In the genomic region with DNA sequence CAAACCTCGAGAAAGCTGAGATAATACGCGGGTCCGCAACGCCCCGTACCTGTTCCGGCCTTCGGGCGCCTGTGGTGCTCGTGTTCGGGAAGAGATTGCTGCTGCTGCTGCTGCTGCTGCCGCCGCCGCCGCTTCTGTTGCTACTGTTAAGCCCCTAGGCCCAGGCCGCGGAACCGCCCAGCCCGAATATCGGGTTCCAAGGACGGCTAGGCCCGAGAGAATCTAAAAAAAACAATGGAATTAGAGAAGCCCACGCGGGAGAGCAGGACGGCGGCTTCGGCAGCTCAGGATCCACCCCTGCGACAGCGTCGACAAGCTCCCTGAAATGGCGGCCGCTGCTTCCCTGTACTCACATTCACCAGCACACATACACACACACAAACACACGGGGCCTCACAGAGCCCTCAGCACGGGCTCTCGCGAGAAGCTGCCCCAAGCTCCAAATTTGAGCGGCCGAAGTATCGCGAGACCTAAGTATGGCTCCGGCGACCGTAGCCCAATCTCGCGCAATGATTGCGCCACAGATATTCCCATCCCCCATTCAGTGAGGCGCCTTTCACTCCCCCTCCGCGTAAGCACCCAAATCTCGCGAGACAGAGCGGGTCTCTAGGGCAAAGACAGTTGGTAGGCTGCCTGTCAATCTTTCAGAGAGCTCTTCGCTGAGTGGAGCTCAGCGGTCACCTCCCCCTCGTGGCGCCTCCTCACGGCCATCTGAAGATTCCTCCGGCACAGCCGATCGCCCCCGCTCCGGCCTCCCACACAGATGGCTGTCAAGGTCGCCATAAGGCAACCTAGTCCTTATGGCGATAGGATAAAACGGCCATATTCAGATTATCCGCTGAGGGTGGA, we compare ENCODE assay signal across 1 cellular context.
TF ChIP-seq lines count a peak whose summit lies in the region.

A gene (minus strand): TSS at position 369 of the 849 bp plus-strand sequence. CDS start 1,386 bp downstream, outside the sequence.

TF ChIP-seq in GM12878, 131 proteins besides CTCF, POLR2A, EP300 and RAD21 (continued from another document and continues in another):
- TF ChIP-seq, protein P1, sequence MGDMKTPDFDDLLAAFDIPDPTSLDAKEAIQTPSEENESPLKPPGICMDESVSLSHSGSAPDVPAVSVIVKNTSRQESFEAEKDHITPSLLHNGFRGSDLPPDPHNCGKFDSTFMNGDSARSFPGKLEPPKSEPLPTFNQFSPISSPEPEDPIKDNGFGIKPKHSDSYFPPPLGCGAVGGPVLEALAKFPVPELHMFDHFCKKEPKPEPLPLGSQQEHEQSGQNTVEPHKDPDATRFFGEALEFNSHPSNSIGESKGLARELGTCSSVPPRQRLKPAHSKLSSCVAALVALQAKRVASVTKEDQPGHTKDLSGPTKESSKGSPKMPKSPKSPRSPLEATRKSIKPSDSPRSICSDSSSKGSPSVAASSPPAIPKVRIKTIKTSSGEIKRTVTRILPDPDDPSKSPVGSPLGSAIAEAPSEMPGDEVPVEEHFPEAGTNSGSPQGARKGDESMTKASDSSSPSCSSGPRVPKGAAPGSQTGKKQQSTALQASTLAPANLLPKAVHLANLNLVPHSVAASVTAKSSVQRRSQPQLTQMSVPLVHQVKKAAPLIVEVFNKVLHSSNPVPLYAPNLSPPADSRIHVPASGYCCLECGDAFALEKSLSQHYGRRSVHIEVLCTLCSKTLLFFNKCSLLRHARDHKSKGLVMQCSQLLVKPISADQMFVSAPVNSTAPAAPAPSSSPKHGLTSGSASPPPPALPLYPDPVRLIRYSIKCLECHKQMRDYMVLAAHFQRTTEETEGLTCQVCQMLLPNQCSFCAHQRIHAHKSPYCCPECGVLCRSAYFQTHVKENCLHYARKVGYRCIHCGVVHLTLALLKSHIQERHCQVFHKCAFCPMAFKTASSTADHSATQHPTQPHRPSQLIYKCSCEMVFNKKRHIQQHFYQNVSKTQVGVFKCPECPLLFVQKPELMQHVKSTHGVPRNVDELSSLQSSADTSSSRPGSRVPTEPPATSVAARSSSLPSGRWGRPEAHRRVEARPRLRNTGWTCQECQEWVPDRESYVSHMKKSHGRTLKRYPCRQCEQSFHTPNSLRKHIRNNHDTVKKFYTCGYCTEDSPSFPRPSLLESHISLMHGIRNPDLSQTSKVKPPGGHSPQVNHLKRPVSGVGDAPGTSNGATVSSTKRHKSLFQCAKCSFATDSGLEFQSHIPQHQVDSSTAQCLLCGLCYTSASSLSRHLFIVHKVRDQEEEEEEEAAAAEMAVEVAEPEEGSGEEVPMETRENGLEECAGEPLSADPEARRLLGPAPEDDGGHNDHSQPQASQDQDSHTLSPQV (IDR thresholded peaks at IDR 0.05): 0 out of 2 replicates have a peak, but pooled peaks have one; percentile 20
- TF ChIP-seq MTA2 (IDR thresholded peaks at IDR 0.05; ENCODE audit: low read depth): no peak
- TF ChIP-seq SRF (IDR thresholded peaks at IDR 0.05; ENCODE audit: low read depth in 2 of 2, low read length in 2 of 2): peak in 1 of 2 experiments; percentile 16; a peak in 1 of 4 replicates
- TF ChIP-seq TAF1 (IDR thresholded peaks at IDR 0.05; ENCODE audit: borderline replicate concordance, low read depth, low read length): peak; percentile 98
- TF ChIP-seq IRF4 (IDR thresholded peaks at IDR 0.05; ENCODE audit: low read depth, low read length): peak; percentile 65; the same call in 1 of the 2 replicates
- TF ChIP-seq, protein P2, sequence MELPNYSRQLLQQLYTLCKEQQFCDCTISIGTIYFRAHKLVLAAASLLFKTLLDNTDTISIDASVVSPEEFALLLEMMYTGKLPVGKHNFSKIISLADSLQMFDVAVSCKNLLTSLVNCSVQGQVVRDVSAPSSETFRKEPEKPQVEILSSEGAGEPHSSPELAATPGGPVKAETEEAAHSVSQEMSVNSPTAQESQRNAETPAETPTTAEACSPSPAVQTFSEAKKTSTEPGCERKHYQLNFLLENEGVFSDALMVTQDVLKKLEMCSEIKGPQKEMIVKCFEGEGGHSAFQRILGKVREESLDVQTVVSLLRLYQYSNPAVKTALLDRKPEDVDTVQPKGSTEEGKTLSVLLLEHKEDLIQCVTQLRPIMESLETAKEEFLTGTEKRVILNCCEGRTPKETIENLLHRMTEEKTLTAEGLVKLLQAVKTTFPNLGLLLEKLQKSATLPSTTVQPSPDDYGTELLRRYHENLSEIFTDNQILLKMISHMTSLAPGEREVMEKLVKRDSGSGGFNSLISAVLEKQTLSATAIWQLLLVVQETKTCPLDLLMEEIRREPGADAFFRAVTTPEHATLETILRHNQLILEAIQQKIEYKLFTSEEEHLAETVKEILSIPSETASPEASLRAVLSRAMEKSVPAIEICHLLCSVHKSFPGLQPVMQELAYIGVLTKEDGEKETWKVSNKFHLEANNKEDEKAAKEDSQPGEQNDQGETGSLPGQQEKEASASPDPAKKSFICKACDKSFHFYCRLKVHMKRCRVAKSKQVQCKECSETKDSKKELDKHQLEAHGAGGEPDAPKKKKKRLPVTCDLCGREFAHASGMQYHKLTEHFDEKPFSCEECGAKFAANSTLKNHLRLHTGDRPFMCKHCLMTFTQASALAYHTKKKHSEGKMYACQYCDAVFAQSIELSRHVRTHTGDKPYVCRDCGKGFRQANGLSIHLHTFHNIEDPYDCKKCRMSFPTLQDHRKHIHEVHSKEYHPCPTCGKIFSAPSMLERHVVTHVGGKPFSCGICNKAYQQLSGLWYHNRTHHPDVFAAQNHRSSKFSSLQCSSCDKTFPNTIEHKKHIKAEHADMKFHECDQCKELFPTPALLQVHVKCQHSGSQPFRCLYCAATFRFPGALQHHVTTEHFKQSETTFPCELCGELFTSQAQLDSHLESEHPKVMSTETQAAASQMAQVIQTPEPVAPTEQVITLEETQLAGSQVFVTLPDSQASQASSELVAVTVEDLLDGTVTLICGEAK (IDR thresholded peaks at IDR 0.05; ENCODE audit: borderline replicate concordance): peak; percentile 79; the same call in 1 of the 2 replicates
- peak; percentile 81; the same call in 1 of the 2 replicates for TF ChIP-seq HDGF (IDR thresholded peaks at IDR 0.05)
- no peak for TF ChIP-seq SREBF1 (IDR thresholded peaks at IDR 0.05; ENCODE audit: low read length)
- TF ChIP-seq STAT1 (conservative IDR thresholded peaks at IDR 0.05): peak; percentile 85; the same call in 1 of the 2 replicates
- TF ChIP-seq ETV6 (conservative IDR thresholded peaks at IDR 0.05 in 1 of 2, IDR thresholded peaks at IDR 0.05 in 1 of 2; ENCODE audit: borderline replicate concordance in 1 of 2, low read depth in 1 of 2): 0 out of 4 replicates have a peak, but pooled peaks of 1 of the 2 experiments have one; percentile 23
- TF ChIP-seq, protein P3, sequence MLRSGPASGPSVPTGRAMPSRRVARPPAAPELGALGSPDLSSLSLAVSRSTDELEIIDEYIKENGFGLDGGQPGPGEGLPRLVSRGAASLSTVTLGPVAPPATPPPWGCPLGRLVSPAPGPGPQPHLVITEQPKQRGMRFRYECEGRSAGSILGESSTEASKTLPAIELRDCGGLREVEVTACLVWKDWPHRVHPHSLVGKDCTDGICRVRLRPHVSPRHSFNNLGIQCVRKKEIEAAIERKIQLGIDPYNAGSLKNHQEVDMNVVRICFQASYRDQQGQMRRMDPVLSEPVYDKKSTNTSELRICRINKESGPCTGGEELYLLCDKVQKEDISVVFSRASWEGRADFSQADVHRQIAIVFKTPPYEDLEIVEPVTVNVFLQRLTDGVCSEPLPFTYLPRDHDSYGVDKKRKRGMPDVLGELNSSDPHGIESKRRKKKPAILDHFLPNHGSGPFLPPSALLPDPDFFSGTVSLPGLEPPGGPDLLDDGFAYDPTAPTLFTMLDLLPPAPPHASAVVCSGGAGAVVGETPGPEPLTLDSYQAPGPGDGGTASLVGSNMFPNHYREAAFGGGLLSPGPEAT (IDR thresholded peaks at IDR 0.05; ENCODE audit: low read depth): peak; percentile 32; the same call in 1 of the 2 replicates
- TF ChIP-seq FOS (IDR thresholded peaks at IDR 0.05; ENCODE audit: borderline replicate concordance, extremely low read depth, insufficient read length): peak; percentile 32
- TF ChIP-seq CHD4 (IDR thresholded peaks at IDR 0.05): no peak
- peak; percentile 57; the same call in 1 of the 2 replicates for TF ChIP-seq BACH1 (IDR thresholded peaks at IDR 0.05; ENCODE audit: borderline replicate concordance)
- no peak; the same call in 1 of the 2 replicates for TF ChIP-seq LARP7 (IDR thresholded peaks at IDR 0.05)
- TF ChIP-seq KLF5 (IDR thresholded peaks at IDR 0.05; ENCODE audit: partially characterized antibody): peak; percentile 90
- TF ChIP-seq, protein P4, sequence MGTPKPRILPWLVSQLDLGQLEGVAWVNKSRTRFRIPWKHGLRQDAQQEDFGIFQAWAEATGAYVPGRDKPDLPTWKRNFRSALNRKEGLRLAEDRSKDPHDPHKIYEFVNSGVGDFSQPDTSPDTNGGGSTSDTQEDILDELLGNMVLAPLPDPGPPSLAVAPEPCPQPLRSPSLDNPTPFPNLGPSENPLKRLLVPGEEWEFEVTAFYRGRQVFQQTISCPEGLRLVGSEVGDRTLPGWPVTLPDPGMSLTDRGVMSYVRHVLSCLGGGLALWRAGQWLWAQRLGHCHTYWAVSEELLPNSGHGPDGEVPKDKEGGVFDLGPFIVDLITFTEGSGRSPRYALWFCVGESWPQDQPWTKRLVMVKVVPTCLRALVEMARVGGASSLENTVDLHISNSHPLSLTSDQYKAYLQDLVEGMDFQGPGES (IDR thresholded peaks at IDR 0.05): peak; percentile 91
- TF ChIP-seq CBFB (IDR thresholded peaks at IDR 0.05; ENCODE audit: low read depth): peak; percentile 100
- no peak for TF ChIP-seq ZNF217 (IDR thresholded peaks at IDR 0.05)
- peak; percentile 95 for TF ChIP-seq ZNF207 (IDR thresholded peaks at IDR 0.05; ENCODE audit: borderline replicate concordance)
- TF ChIP-seq, protein P5, sequence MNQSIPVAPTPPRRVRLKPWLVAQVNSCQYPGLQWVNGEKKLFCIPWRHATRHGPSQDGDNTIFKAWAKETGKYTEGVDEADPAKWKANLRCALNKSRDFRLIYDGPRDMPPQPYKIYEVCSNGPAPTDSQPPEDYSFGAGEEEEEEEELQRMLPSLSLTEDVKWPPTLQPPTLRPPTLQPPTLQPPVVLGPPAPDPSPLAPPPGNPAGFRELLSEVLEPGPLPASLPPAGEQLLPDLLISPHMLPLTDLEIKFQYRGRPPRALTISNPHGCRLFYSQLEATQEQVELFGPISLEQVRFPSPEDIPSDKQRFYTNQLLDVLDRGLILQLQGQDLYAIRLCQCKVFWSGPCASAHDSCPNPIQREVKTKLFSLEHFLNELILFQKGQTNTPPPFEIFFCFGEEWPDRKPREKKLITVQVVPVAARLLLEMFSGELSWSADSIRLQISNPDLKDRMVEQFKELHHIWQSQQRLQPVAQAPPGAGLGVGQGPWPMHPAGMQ (IDR thresholded peaks at IDR 0.05; ENCODE audit: borderline replicate concordance): peak; percentile 98
- TF ChIP-seq WRNIP1 (IDR thresholded peaks at IDR 0.05; ENCODE audit: borderline replicate concordance, low read depth, low read length): peak; percentile 28; the same call in 1 of the 2 replicates
- TF ChIP-seq RFX5 (IDR thresholded peaks at IDR 0.05; ENCODE audit: low read depth, low read length): no peak
- TF ChIP-seq NRF1 (conservative IDR thresholded peaks at IDR 0.05; ENCODE audit: low read depth, low read length): 0 out of 2 replicates have a peak, but pooled peaks have one; percentile 14
- TF ChIP-seq NR2F1 (conservative IDR thresholded peaks at IDR 0.05): peak; percentile 13; the same call in 1 of the 2 replicates
- TF ChIP-seq, protein P6, sequence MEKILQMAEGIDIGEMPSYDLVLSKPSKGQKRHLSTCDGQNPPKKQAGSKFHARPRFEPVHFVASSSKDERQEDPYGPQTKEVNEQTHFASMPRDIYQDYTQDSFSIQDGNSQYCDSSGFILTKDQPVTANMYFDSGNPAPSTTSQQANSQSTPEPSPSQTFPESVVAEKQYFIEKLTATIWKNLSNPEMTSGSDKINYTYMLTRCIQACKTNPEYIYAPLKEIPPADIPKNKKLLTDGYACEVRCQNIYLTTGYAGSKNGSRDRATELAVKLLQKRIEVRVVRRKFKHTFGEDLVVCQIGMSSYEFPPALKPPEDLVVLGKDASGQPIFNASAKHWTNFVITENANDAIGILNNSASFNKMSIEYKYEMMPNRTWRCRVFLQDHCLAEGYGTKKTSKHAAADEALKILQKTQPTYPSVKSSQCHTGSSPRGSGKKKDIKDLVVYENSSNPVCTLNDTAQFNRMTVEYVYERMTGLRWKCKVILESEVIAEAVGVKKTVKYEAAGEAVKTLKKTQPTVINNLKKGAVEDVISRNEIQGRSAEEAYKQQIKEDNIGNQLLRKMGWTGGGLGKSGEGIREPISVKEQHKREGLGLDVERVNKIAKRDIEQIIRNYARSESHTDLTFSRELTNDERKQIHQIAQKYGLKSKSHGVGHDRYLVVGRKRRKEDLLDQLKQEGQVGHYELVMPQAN (conservative IDR thresholded peaks at IDR 0.05): peak; percentile 62; the same call in 1 of the 2 replicates
- peak; percentile 21 for TF ChIP-seq HDAC6 (IDR thresholded peaks at IDR 0.05; ENCODE audit: unreplicated experiment)
- TF ChIP-seq, protein P7, sequence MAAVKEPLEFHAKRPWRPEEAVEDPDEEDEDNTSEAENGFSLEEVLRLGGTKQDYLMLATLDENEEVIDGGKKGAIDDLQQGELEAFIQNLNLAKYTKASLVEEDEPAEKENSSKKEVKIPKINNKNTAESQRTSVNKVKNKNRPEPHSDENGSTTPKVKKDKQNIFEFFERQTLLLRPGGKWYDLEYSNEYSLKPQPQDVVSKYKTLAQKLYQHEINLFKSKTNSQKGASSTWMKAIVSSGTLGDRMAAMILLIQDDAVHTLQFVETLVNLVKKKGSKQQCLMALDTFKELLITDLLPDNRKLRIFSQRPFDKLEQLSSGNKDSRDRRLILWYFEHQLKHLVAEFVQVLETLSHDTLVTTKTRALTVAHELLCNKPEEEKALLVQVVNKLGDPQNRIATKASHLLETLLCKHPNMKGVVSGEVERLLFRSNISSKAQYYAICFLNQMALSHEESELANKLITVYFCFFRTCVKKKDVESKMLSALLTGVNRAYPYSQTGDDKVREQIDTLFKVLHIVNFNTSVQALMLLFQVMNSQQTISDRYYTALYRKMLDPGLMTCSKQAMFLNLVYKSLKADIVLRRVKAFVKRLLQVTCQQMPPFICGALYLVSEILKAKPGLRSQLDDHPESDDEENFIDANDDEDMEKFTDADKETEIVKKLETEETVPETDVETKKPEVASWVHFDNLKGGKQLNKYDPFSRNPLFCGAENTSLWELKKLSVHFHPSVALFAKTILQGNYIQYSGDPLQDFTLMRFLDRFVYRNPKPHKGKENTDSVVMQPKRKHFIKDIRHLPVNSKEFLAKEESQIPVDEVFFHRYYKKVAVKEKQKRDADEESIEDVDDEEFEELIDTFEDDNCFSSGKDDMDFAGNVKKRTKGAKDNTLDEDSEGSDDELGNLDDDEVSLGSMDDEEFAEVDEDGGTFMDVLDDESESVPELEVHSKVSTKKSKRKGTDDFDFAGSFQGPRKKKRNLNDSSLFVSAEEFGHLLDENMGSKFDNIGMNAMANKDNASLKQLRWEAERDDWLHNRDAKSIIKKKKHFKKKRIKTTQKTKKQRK (IDR thresholded peaks at IDR 0.05; ENCODE audit: low read depth, low read length): peak; percentile 45; the same call in 1 of the 2 replicates
- peak; percentile 83 for TF ChIP-seq TCF12 (IDR thresholded peaks at IDR 0.05; ENCODE audit: low read depth, low read length)
- peak; percentile 63 for TF ChIP-seq NR2C1 (IDR thresholded peaks at IDR 0.05)
- TF ChIP-seq SMAD5 (IDR thresholded peaks at IDR 0.05; ENCODE audit: low read depth): peak; percentile 92
- TF ChIP-seq GABPA (IDR thresholded peaks at IDR 0.05; ENCODE audit: low read depth): no peak
- TF ChIP-seq CHD2 (IDR thresholded peaks at IDR 0.05; ENCODE audit: borderline replicate concordance, low read depth, low read length): peak; percentile 100
- peak in 1 of 2 experiments; percentile 57; a peak in 2 of 4 replicates for TF ChIP-seq BHLHE40 (IDR thresholded peaks at IDR 0.05; ENCODE audit: borderline replicate concordance in 1 of 2, low read depth in 2 of 2, low read length in 1 of 2)
- peak; percentile 92 for TF ChIP-seq MEF2B (IDR thresholded peaks at IDR 0.05; ENCODE audit: partially characterized antibody, poor library complexity, severe bottlenecking)
- peak; percentile 73 for TF ChIP-seq HCFC1 (IDR thresholded peaks at IDR 0.05; ENCODE audit: low read length)
